In the genomic region with DNA sequence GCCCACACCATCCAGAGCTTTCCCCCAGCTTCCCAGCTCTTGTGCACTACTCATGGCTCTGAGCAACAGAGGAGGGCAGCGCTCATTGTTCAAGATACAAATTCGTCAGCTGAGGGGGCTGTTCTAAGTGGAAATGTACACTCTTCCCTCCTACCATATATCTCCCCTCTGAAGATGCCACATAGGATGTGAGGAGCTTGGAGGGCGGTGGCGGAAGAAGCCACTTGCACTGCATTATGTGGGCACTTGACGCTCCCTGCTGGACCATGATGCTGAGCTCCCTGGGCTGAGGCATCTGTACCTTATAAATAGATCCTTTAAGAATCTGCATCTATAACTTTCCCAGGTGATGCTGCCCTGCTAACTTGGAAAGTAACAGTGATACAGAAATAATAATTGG, we compare ENCODE assay signal across 2 cellular contexts.
TF ChIP-seq lines count a peak whose summit lies in the region.

No MANE protein-coding gene starts in this region.

TF ChIP-seq in SK-N-SH, 30 proteins besides CTCF, POLR2A, EP300 and RAD21 (continued from another document):
- TF ChIP-seq, protein P1, sequence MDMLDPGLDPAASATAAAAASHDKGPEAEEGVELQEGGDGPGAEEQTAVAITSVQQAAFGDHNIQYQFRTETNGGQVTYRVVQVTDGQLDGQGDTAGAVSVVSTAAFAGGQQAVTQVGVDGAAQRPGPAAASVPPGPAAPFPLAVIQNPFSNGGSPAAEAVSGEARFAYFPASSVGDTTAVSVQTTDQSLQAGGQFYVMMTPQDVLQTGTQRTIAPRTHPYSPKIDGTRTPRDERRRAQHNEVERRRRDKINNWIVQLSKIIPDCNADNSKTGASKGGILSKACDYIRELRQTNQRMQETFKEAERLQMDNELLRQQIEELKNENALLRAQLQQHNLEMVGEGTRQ (IDR thresholded peaks at IDR 0.05; ENCODE audit: borderline replicate concordance, low read depth, low read length): no peak
- TF ChIP-seq EZH2phosphoT487 (IDR thresholded peaks at IDR 0.05; ENCODE audit: borderline replicate concordance, low read depth) (no peak), CHD2 (IDR thresholded peaks at IDR 0.05; ENCODE audit: low read length, partially characterized antibody) (no peak), NFIC (IDR thresholded peaks at IDR 0.05; ENCODE audit: borderline replicate concordance) (no peak)

TF ChIP-seq in SK-N-SH treated with all-trans-retinoic acid at 6 μM for 48 hours, 23 proteins besides CTCF, POLR2A, EP300 and RAD21 (continued from another document):
- TF ChIP-seq ZFP30 (CRISPR knock-in tag; IDR thresholded peaks at IDR 0.05) (no peak), SNAI2 (CRISPR knock-in tag; IDR thresholded peaks at IDR 0.05) (no peak)
